ENCODE assay signal across 16 cellular contexts in genomic region chr1:205360166-205360565, GRCh38. TPM values are rescaled to one million over a fixed set of nuclear protein-coding genes. Genes with fewer than 3 reads are reported as not detected.
A peak's percentile ranks its signal among the peaks of the same experiment; 100 is the strongest.
DNase-seq lines count a peak whose midpoint lies in the region; ATAC-seq and TF ChIP-seq lines count a peak whose summit lies in the region.
"Had no signal": no experiment of that assay in that cellular context is flagged by ENCODE, and none has a peak within 500 bp of the region (broad histone marks: within the 10 kb centered on the region; RNA-seq: fewer than 3 reads in every experiment).

No MANE protein-coding gene starts in this region.

- H3K27ac ChIP-seq in A673 (ENCODE audit: low read depth, low read length, poor library complexity, severe bottlenecking): no peak overlapping the region
- H3K27ac ChIP-seq: esophagus muscularis mucosa, heart left ventricle had no signal

- POLR2A ChIA-PET in A673 (lab: Charles Lee; ENCODE audit: low non-redundant PET): no interaction called here

- TF ChIP-seq CTCF in A673 (conservative IDR thresholded peaks at IDR 0.05; ENCODE audit: low read depth, low read length): no peak

- H3K9me3 ChIP-seq in neuron (ENCODE audit: low read length) (no peaks in the 10 kb centered on the region), A673 (ENCODE audit: low read depth, low read length, poor library complexity, severe bottlenecking) (no peaks in the 10 kb centered on the region)
- H3K9me3 ChIP-seq: Caco-2, esophagus muscularis mucosa, heart left ventricle had no signal

- BruUV-seq in A673 (replicated peaks; lab: Mats Ljungman, UMichigan): no TSS peak

- no peaks in the 10 kb centered on the region for H3K36me3 ChIP-seq in neuron (ENCODE audit: insufficient read depth, low read length)
- no peaks in the 10 kb centered on the region for H3K36me3 ChIP-seq in A673 (ENCODE audit: insufficient read depth, low read length, poor library complexity, severe bottlenecking)
- H3K36me3 ChIP-seq: esophagus muscularis mucosa, heart left ventricle had no signal

- no peaks in the 10 kb centered on the region for H3K27me3 ChIP-seq in neuron (ENCODE audit: insufficient read depth, low read length)
- H3K27me3 ChIP-seq in A673 (replicated peaks; ENCODE audit: insufficient read depth, low read depth, low read length, poor library complexity): no peaks in the 10 kb centered on the region

- intact Hi-C loops in A673 (cut with micrococcal nuclease; ENCODE audit: unreplicated experiment): no loop called here

- H3K4me1 ChIP-seq in neuron (ENCODE audit: insufficient read depth, low read length): peaks cover 28% of the 10 kb centered on the region
- H3K4me1 ChIP-seq in A673 (ENCODE audit: insufficient read depth, low read length, poor library complexity, severe bottlenecking): peaks cover 15% of the 10 kb centered on the region
- H3K4me1 ChIP-seq: Caco-2 had no signal

- no peak overlapping the region for H3K4me3 ChIP-seq in neuron (ENCODE audit: low read length)
- no peak overlapping the region for H3K4me3 ChIP-seq in A673 (ENCODE audit: low read depth, low read length, poor library complexity, severe bottlenecking)
- H3K4me3 ChIP-seq: esophagus muscularis mucosa, heart left ventricle had no signal

- DNase-seq in C1 segment of cervical spinal cord (lab: John Stamatoyannopoulos, UW): peak in 11 of 14 donors; percentile 25 to 95 (median 51)
- DNase-seq in NCI-H2227 treated with DMSO at 0.1 percent for 48 hours (lab: John Stamatoyannopoulos, UW): peak; percentile 83
- peak; percentile 82 for DNase-seq in cerebellum (ENCODE audit: low spot score)
- DNase-seq in activated CD8-positive, alpha-beta memory T cell treated with anti-CD3 and anti-CD28 coated beads, Interleukin-2, amount 50 U/mL, for 4 hours: no peak
- DNase-seq in EL: no peak
- no peak for DNase-seq in A673 (ENCODE audit: low spot score)
- DNase-seq: activated CD8-positive, alpha-beta T cell treated with anti-CD3 and anti-CD28 coated beads, Interleukin-2, amount 10 ng/mL, durations not matched to agents 7 days and 5 days; Caco-2; heart left ventricle; Kasumi-1; kidney glomerular epithelial cell; NCI-H187 had no signal

- peak overlapping the region; percentile 46 for H2AFZ ChIP-seq in neuron (ENCODE audit: low read depth, low read length)

- ATAC-seq in HG02970 (IDR thresholded peaks at IDR 0.05; ENCODE audit: low FRiP score, unreplicated experiment): no peak
- ATAC-seq: activated CD8-positive, alpha-beta T cell treated with anti-CD3 and anti-CD28 coated beads, Interleukin-2, amount 10 ng/mL, durations not matched to agents 7 days and 5 days; activated T-helper 17 cell treated with anti-CD3 and anti-CD28 coated beads, Interleukin-2, amount 50 U/mL, for 72 hours had no signal

- CTCF ChIA-PET in A673 (lab: Charles Lee): interaction anchor here (1.1 kb wide), 1 partner anchor 164 kb away, joined by 6 read pairs; no protein-coding TSS in a partner anchor

RNA-seq across cellular contexts. Expression of gene KLHDC8A, which starts 3.4 kb away (rescaled TPM):
- total RNA-seq in cerebellum: 28.9 TPM
- 0.39 TPM in 1 of 2 replicates, not detected in the other for total RNA-seq in A673 (2021)
- total RNA-seq: activated CD8-positive, alpha-beta T cell treated with anti-CD3 and anti-CD28 coated beads, Interleukin-2, amount 10 ng/mL, durations not matched to agents 7 days and 5 days; activated T-helper 17 cell treated with anti-CD3 and anti-CD28 coated beads, Interleukin-2, amount 50 U/mL, for 72 hours; Caco-2 had no signal

RNA-seq across cellular contexts. Expression of gene NUAK2, which starts 38.6 kb away (rescaled TPM):
- total RNA-seq in cerebellum: 1.3 TPM
- 0.45 and 0.83 TPM in 2 replicates for total RNA-seq in A673 (2021)

Comparison
In these comparisons a context has a peak if more than half of its experiments do, and no peak if none do; other contexts are left out.
1. DNase-seq: peak in C1 segment of cervical spinal cord (11 of 14), NCI-H2227 treated with DMSO at 0.1 percent for 48 hours (single experiment) and cerebellum (single experiment); none in activated CD8-positive, alpha-beta memory T cell treated with anti-CD3 and anti-CD28 coated beads, Interleukin-2, amount 50 U/mL, for 4 hours (single experiment), EL (single experiment) and A673 (single experiment).
2. RNA of gene KLHDC8A, which starts 3.4 kb away (total RNA-seq): 28.9 TPM in cerebellum (single experiment); 0.39 TPM in A673; every median in the first group is over 10 times any median in the second.